Comparison of ENCODE assay signal across 13 cellular contexts in genomic region chr18:22165049-22165602, GRCh38. TPM values are rescaled to one million over a fixed set of nuclear protein-coding genes. Genes with fewer than 3 reads are reported as not detected.
DNase-seq lines count a peak whose midpoint lies in the region; ATAC-seq and TF ChIP-seq lines count a peak whose summit lies in the region.
"Had no signal": no experiment of that assay in that cellular context is flagged by ENCODE, and none has a peak within 500 bp of the region (broad histone marks: within the 10 kb centered on the region; RNA-seq: fewer than 3 reads in every experiment).

No MANE protein-coding gene starts in this region.

- peaks cover 17% of the 10 kb centered on the region for H3K4me1 ChIP-seq in HUES48 (ENCODE audit: control insufficient read depth, insufficient read depth, low read length)
- peaks cover 7% of the 10 kb centered on the region for H3K4me1 ChIP-seq in psoas muscle

- no peak overlapping the region for H3K27ac ChIP-seq in HUES48 (ENCODE audit: low read depth, low read length)
- H3K27ac ChIP-seq in psoas muscle, result no peak overlapping the region
- H3K27ac ChIP-seq: esophagus squamous epithelium had no signal

- intact Hi-C loops in psoas muscle (cut with DNase I), result no loop called here
- intact Hi-C loops in activated T-helper 2 cell treated with anti-CD3 and anti-CD28 coated beads, Interferon-gamma antibody, Interleukin-2, Interleukin-4, amounts not matched to agents 10 μg/mL and 5 μg/mL and 100 μg/mL, durations not matched to agents 14 hours and 24 hours and 36 hours (cut with micrococcal nuclease), result loop anchor here (5.0 kb wide), 1 partner anchor 397 kb away; no protein-coding TSS in a partner anchor

- DNase-seq in astrocyte of the cerebellum (ENCODE audit: low read depth) (no peak), immature natural killer cell (peak in 1 of 3 donors; percentile 14), psoas muscle (no peak), GM03348 (ENCODE audit: low spot score) (no peak)
- no peak for DNase-seq in activated T-helper 2 cell treated with anti-CD3 and anti-CD28 coated beads, Interferon-gamma antibody, Interleukin-2, Interleukin-4, amounts not matched to agents 10 μg/mL and 5 μg/mL and 100 μg/mL, durations not matched to agents 14 hours and 24 hours and 36 hours (ENCODE audit: low spot score)
- DNase-seq in stimulated activated CD4-positive, alpha-beta T cell treated with anti-CD3 and anti-CD28 coated beads, Interleukin-12 subunit alpha, Interleukin-12 subunit beta, amount 100 ng/mL, for 4 hours, result no peak
- DNase-seq: activated CD4-positive, CD25-positive, alpha-beta regulatory T cell; CD4-positive, alpha-beta T cell; esophagus squamous epithelium had no signal

- no peak for ATAC-seq in psoas muscle
- no peak for ATAC-seq in HG02840 (IDR thresholded peaks at IDR 0.05; ENCODE audit: low FRiP score, unreplicated experiment)
- ATAC-seq: K562 had no signal

- H3K4me1 Mint-ChIP-seq in immature natural killer cell, result peaks cover 25 to 38% of the 10 kb centered on the region in 2 donors
- peaks cover 7% of the 10 kb centered on the region for H3K4me1 Mint-ChIP-seq in activated T-helper 2 cell treated with anti-CD3 and anti-CD28 coated beads, Interferon-gamma antibody, Interleukin-2, Interleukin-4, amounts not matched to agents 10 μg/mL and 5 μg/mL and 100 μg/mL, durations not matched to agents 14 hours and 24 hours and 36 hours (ENCODE audit: low read depth)
- H3K4me1 Mint-ChIP-seq: activated naive CD4-positive, alpha-beta T cell treated with anti-CD3 and anti-CD28 coated beads, Interleukin-2, amount 50 U/mL, for 24 hours had no signal

- H3K9me3 ChIP-seq in HUES48 (ENCODE audit: control insufficient read depth, insufficient read depth, low read length), result no peaks in the 10 kb centered on the region
- H3K9me3 ChIP-seq in psoas muscle, result no peaks in the 10 kb centered on the region
- H3K9me3 ChIP-seq: esophagus squamous epithelium had no signal

- no peak for TF ChIP-seq CTCF in astrocyte of the cerebellum (IDR thresholded peaks at IDR 0.05; ENCODE audit: low read depth, low read length, missing control alignments)
- TF ChIP-seq CTCF in psoas muscle (IDR thresholded peaks at IDR 0.05), result no peak

- peak overlapping the region; percentile 15 to 75 (median 56) for H3K4me3 Mint-ChIP-seq in immature natural killer cell
- H3K4me3 Mint-ChIP-seq in activated T-helper 2 cell treated with anti-CD3 and anti-CD28 coated beads, Interferon-gamma antibody, Interleukin-2, Interleukin-4, amounts not matched to agents 10 μg/mL and 5 μg/mL and 100 μg/mL, durations not matched to agents 14 hours and 24 hours and 36 hours (ENCODE audit: low read depth), result no peak overlapping the region
- H3K4me3 Mint-ChIP-seq: activated naive CD4-positive, alpha-beta T cell treated with anti-CD3 and anti-CD28 coated beads, Interleukin-2, amount 50 U/mL, for 24 hours; CD4-positive, alpha-beta T cell had no signal

- in situ Hi-C loops in astrocyte of the cerebellum (cut with HindIII; ENCODE audit: low sequenced_read_pairs), result no loop called here

- H3K9me3 Mint-ChIP-seq in immature natural killer cell, result peaks cover 0 to 2% (median 0%) of the 10 kb centered on the region in 6 donors
- H3K9me3 Mint-ChIP-seq in activated T-helper 2 cell treated with anti-CD3 and anti-CD28 coated beads, Interferon-gamma antibody, Interleukin-2, Interleukin-4, amounts not matched to agents 10 μg/mL and 5 μg/mL and 100 μg/mL, durations not matched to agents 14 hours and 24 hours and 36 hours, result no peaks in the 10 kb centered on the region
- H3K9me3 Mint-ChIP-seq: activated naive CD4-positive, alpha-beta T cell treated with anti-CD3 and anti-CD28 coated beads, Interleukin-2, amount 50 U/mL, for 24 hours; CD4-positive, alpha-beta T cell had no signal

- H3K9ac ChIP-seq in HUES48 (ENCODE audit: low read depth, low read length), result no peak overlapping the region

- H3K36me3 Mint-ChIP-seq in immature natural killer cell, result peaks cover 0 to 3% (median 0%) of the 10 kb centered on the region in 3 donors
- H3K36me3 Mint-ChIP-seq in activated T-helper 2 cell treated with anti-CD3 and anti-CD28 coated beads, Interferon-gamma antibody, Interleukin-2, Interleukin-4, amounts not matched to agents 10 μg/mL and 5 μg/mL and 100 μg/mL, durations not matched to agents 14 hours and 24 hours and 36 hours (ENCODE audit: low read depth), result no peaks in the 10 kb centered on the region
- H3K36me3 Mint-ChIP-seq: activated naive CD4-positive, alpha-beta T cell treated with anti-CD3 and anti-CD28 coated beads, Interleukin-2, amount 50 U/mL, for 24 hours had no signal

- WGBS in psoas muscle, 3 donors, result 11 to 17% (median 13%) methylated on average over 43 to 50 of the region's 50 CpGs

- H3K27me3 ChIP-seq in HUES48 (ENCODE audit: control insufficient read depth, insufficient read depth, low read length), result peaks cover 93% of the 10 kb centered on the region
- H3K27me3 ChIP-seq in psoas muscle (ENCODE audit: insufficient read depth in 3 of 3, low read length in 2 of 3), result peaks cover 19 to 92% (median 47%) of the 10 kb centered on the region in 3 donors

- H3K27ac Mint-ChIP-seq in immature natural killer cell, result peak overlapping the region in 2 of 6 donors; percentile 41 to 79
- H3K27ac Mint-ChIP-seq in activated T-helper 2 cell treated with anti-CD3 and anti-CD28 coated beads, Interferon-gamma antibody, Interleukin-2, Interleukin-4, amounts not matched to agents 10 μg/mL and 5 μg/mL and 100 μg/mL, durations not matched to agents 14 hours and 24 hours and 36 hours, result no peak overlapping the region
- H3K27ac Mint-ChIP-seq: activated naive CD4-positive, alpha-beta T cell treated with anti-CD3 and anti-CD28 coated beads, Interleukin-2, amount 50 U/mL, for 24 hours; CD4-positive, alpha-beta T cell had no signal

- H3K27me3 Mint-ChIP-seq in immature natural killer cell (ENCODE audit: low read depth in 3 of 3), result peaks cover 39 to 63% (median 56%) of the 10 kb centered on the region in 3 donors
- peaks cover 61% of the 10 kb centered on the region for H3K27me3 Mint-ChIP-seq in activated T-helper 2 cell treated with anti-CD3 and anti-CD28 coated beads, Interferon-gamma antibody, Interleukin-2, Interleukin-4, amounts not matched to agents 10 μg/mL and 5 μg/mL and 100 μg/mL, durations not matched to agents 14 hours and 24 hours and 36 hours (ENCODE audit: low read depth)

- H3K4me3 ChIP-seq in HUES48 (ENCODE audit: low read depth, low read length), result peak overlapping the region; percentile 50
- H3K4me3 ChIP-seq in astrocyte of the cerebellum (ENCODE audit: low read depth, low read length), result peak overlapping the region; percentile 0
- peak overlapping the region; percentile 30 for H3K4me3 ChIP-seq in psoas muscle
- H3K4me3 ChIP-seq: K562 had no signal

- no peaks in the 10 kb centered on the region for H3K36me3 ChIP-seq in HUES48 (ENCODE audit: control insufficient read depth, insufficient read depth, low read length)
- H3K36me3 ChIP-seq in psoas muscle (ENCODE audit: insufficient read depth in 1 of 2, low read depth in 1 of 2), result no peaks in the 10 kb centered on the region
- H3K36me3 ChIP-seq: esophagus squamous epithelium had no signal

RNA-seq across cellular contexts. Expression of gene GATA6, which starts 4.3 kb away (rescaled TPM):
- polyA plus RNA-seq in immature natural killer cell (under 1 TPM in 1 of 3 donors, not detected in 2; 0.09 TPM), psoas muscle (under 1 TPM; 0.27 to 0.36 (median 0.35) TPM)
- total RNA-seq in psoas muscle, result under 1 TPM; 0.53 to 0.92 (median 0.81) TPM
- not detected in 2 replicates for total RNA-seq in activated T-helper 2 cell treated with anti-CD3 and anti-CD28 coated beads, Interferon-gamma antibody, Interleukin-2, Interleukin-4, amounts not matched to agents 10 μg/mL and 5 μg/mL and 100 μg/mL, durations not matched to agents 14 hours and 24 hours and 36 hours

Comparison
In these comparisons a context has a peak if more than half of its experiments do, and no peak if none do; other contexts are left out.
1. H3K4me3 ChIP-seq: peak in every context shown above with its lines; median percentile 50 in HUES48; 30 in psoas muscle; 0 in astrocyte of the cerebellum.